In the genomic region with DNA sequence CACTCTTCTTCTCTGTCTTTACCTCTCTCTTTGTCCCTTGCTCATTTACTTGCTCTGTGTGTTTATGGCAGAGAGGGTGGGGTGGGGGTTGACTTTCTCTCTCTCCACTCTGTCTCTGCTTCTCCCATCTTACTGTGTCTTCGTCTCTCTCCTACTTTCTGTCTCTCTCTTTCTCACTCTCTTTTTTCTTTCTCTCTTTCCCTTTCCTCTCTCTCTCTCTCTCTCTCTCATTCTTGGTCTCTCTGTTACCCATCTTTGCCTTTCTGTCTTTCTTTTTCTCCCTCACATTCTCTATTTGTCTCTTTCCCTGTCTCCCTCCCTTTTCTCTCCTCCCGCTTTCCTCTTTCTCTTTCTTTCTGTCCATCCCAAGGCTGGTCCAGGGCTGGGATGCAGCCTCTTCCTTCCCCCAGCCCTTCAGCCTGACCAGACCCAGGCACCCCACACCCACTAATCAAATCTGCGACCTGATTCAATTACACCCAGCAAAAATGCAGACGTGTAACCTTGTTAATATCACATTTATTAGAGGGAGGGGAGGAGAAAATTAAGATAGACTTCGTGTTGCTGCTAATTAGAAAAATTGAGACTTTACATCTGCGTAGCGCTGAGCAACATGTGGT, we compare ENCODE assay signal across 25 cellular contexts.
"Had no signal": no experiment of that assay in that cellular context is flagged by ENCODE, and none has a peak within 500 bp of the region (broad histone marks: within the 10 kb centered on the region; RNA-seq: fewer than 3 reads in every experiment).

No MANE protein-coding gene starts in this region.

- ATAC-seq: activated T-helper 17 cell treated with anti-CD3 and anti-CD28 coated beads, Interleukin-2, amount 50 U/mL, for 72 hours had no signal

- H3K4me3 ChIP-seq: cardiac muscle cell had no signal

- H3K27ac Mint-ChIP-seq: activated CD4-positive, alpha-beta memory T cell treated with anti-CD3 and anti-CD28 coated beads, Interleukin-2, amount 10 ng/mL, durations not matched to agents 7 days and 5 days; activated naive CD4-positive, alpha-beta T cell treated with anti-CD3 and anti-CD28 coated beads, Interleukin-2, amount 10 ng/mL, durations not matched to agents 7 days and 5 days; activated naive CD8-positive, alpha-beta T cell treated with anti-CD3 and anti-CD28 coated beads for 36 hours; activated T-helper 17 cell treated with anti-CD3 and anti-CD28 coated beads, Interleukin-2, amount 50 U/mL, for 72 hours had no signal

- H3K36me3 Mint-ChIP-seq: activated naive CD4-positive, alpha-beta T cell treated with anti-CD3 and anti-CD28 coated beads, Interleukin-2, amount 10 ng/mL, durations not matched to agents 7 days and 5 days; activated naive CD8-positive, alpha-beta T cell treated with anti-CD3 and anti-CD28 coated beads for 36 hours; IgD-negative memory B cell had no signal

- H3K27me3 ChIP-seq: brain microvascular endothelial cell, cardiac muscle cell had no signal

- H3K4me1 Mint-ChIP-seq: activated CD4-positive, alpha-beta memory T cell treated with anti-CD3 and anti-CD28 coated beads, Interleukin-2, amount 10 ng/mL, durations not matched to agents 7 days and 5 days; activated naive CD4-positive, alpha-beta T cell treated with anti-CD3 and anti-CD28 coated beads, Interleukin-2, amount 10 ng/mL, durations not matched to agents 7 days and 5 days; activated naive CD8-positive, alpha-beta T cell treated with anti-CD3 and anti-CD28 coated beads for 36 hours; activated T-helper 17 cell treated with anti-CD3 and anti-CD28 coated beads, Interleukin-2, amount 50 U/mL, for 72 hours; IgD-negative memory B cell had no signal

- FAIRE-seq: RCC 7860 had no signal

- H3K27ac ChIP-seq: brain microvascular endothelial cell, cardiac muscle cell, VCaP had no signal

- H3K4me3 Mint-ChIP-seq: activated CD4-positive, alpha-beta memory T cell treated with anti-CD3 and anti-CD28 coated beads, Interleukin-2, amount 10 ng/mL, durations not matched to agents 7 days and 5 days; activated naive CD4-positive, alpha-beta T cell treated with anti-CD3 and anti-CD28 coated beads, Interleukin-2, amount 10 ng/mL, durations not matched to agents 7 days and 5 days; activated naive CD8-positive, alpha-beta T cell treated with anti-CD3 and anti-CD28 coated beads for 36 hours; activated T-helper 17 cell treated with anti-CD3 and anti-CD28 coated beads, Interleukin-2, amount 50 U/mL, for 72 hours; IgD-negative memory B cell had no signal

- H3K36me3 ChIP-seq: brain microvascular endothelial cell, cardiac muscle cell had no signal

- H3K9me3 Mint-ChIP-seq: activated CD4-positive, alpha-beta memory T cell treated with anti-CD3 and anti-CD28 coated beads, Interleukin-2, amount 10 ng/mL, durations not matched to agents 7 days and 5 days; activated naive CD4-positive, alpha-beta T cell treated with anti-CD3 and anti-CD28 coated beads, Interleukin-2, amount 10 ng/mL, durations not matched to agents 7 days and 5 days had no signal

- DNase-seq: activated CD4-positive, alpha-beta memory T cell treated with anti-CD3 and anti-CD28 coated beads, Interleukin-2, amount 10 ng/mL, durations not matched to agents 7 days and 5 days; activated CD4-positive, alpha-beta T cell treated with anti-CD3 and anti-CD28 coated beads, Interleukin-2, amount 50 U/mL, for 1 hour; activated CD4-positive, CD25-positive, alpha-beta regulatory T cell; activated gamma-delta T cell; activated naive CD4-positive, alpha-beta T cell treated with anti-CD3 and anti-CD28 coated beads, Interleukin-2, amount 10 ng/mL, durations not matched to agents 7 days and 5 days; activated naive CD8-positive, alpha-beta T cell treated with anti-CD3 and anti-CD28 coated beads for 36 hours; activated T-cell treated with anti-CD3 and anti-CD28 coated beads for 4 hours; activated T-cell treated with anti-CD3 and anti-CD28 coated beads, Interleukin-2, amount 50 U/mL, for 48 hours; brain microvascular endothelial cell; KG1; MV-4-11; NCI-H1092 treated with DMSO at 0.1 percent for 48 hours; NCI-H1417 treated with DMSO at 0.1 percent for 48 hours; NCI-H1694; NCI-H2029 treated with DMSO at 0.1 percent for 48 hours; NCI-H345; NCI-H510A; NCI-H69; SIG-M5; T-helper 1 cell had no signal

- H3K27me3 Mint-ChIP-seq: activated CD4-positive, alpha-beta memory T cell treated with anti-CD3 and anti-CD28 coated beads, Interleukin-2, amount 10 ng/mL, durations not matched to agents 7 days and 5 days; activated naive CD4-positive, alpha-beta T cell treated with anti-CD3 and anti-CD28 coated beads, Interleukin-2, amount 10 ng/mL, durations not matched to agents 7 days and 5 days; activated naive CD8-positive, alpha-beta T cell treated with anti-CD3 and anti-CD28 coated beads for 36 hours had no signal
